In genomic region chr2:240570531-240571313, GRCh38 we compare ENCODE assay signal across 11 cellular contexts. TPM values are rescaled to one million over a fixed set of nuclear protein-coding genes. Genes with fewer than 3 reads are reported as not detected.
A peak's percentile ranks its signal among the peaks of the same experiment; 100 is the strongest.
DNase-seq lines count a peak whose midpoint lies in the region; ATAC-seq and TF ChIP-seq lines count a peak whose summit lies in the region.
"Had no signal": no experiment of that assay in that cellular context is flagged by ENCODE, and none has a peak within 500 bp of the region (broad histone marks: within the 10 kb centered on the region; RNA-seq: fewer than 3 reads in every experiment).

No MANE protein-coding gene starts in this region.

- TF ChIP-seq POLR2A in GM18505 (IDR thresholded peaks at IDR 0.05; ENCODE audit: borderline replicate concordance, extremely low read depth, insufficient read depth, insufficient read length) = no peak

- peak overlapping the region in 3 of 4 donors; percentile 54 to 93 (median 80) for H3K4me3 Mint-ChIP-seq in IgD-negative memory B cell
- peak overlapping the region; percentile 84 for H3K4me3 Mint-ChIP-seq in central memory CD8-positive, alpha-beta T cell
- H3K4me3 Mint-ChIP-seq in naive thymus-derived CD8-positive, alpha-beta T cell = peak overlapping the region; percentile 3 to 92 (median 79)

- peaks cover 7 to 25% (median 10%) of the 10 kb centered on the region in 3 donors for H3K4me1 Mint-ChIP-seq in IgD-negative memory B cell
- H3K4me1 Mint-ChIP-seq in central memory CD8-positive, alpha-beta T cell = peaks cover 53% of the 10 kb centered on the region
- peaks cover 29 to 52% (median 41%) of the 10 kb centered on the region in 4 donors for H3K4me1 Mint-ChIP-seq in naive thymus-derived CD8-positive, alpha-beta T cell

- H3K9me3 ChIP-seq in BE2C = no peaks in the 10 kb centered on the region
- H3K9me3 ChIP-seq: Caco-2 had no signal

- DNase-seq in BE2C = peak; percentile 3
- no peak for DNase-seq in central memory CD8-positive, alpha-beta T cell (ENCODE audit: low spot score in 2 of 2)
- DNase-seq in naive thymus-derived CD8-positive, alpha-beta T cell = peak in 3 of 10 donors; percentile 0 to 51 (median 14)
- no peak for DNase-seq in omental fat pad (ENCODE audit: low spot score)
- DNase-seq in cerebellar cortex (ENCODE audit: low spot score) = no peak
- DNase-seq: NCI-H69 had no signal

- no peaks in the 10 kb centered on the region for H3K27me3 Mint-ChIP-seq in IgD-negative memory B cell
- H3K27me3 Mint-ChIP-seq in central memory CD8-positive, alpha-beta T cell = no peaks in the 10 kb centered on the region
- no peaks in the 10 kb centered on the region for H3K27me3 Mint-ChIP-seq in naive thymus-derived CD8-positive, alpha-beta T cell

- no peak for ATAC-seq in central memory CD8-positive, alpha-beta T cell (replicated peaks; ENCODE audit: extremely low read depth, poor library complexity, severe bottlenecking)
- no peak for ATAC-seq in naive thymus-derived CD8-positive, alpha-beta T cell
- ATAC-seq in omental fat pad (ENCODE audit: low FRiP score) = no peak
- no peak for ATAC-seq in GM18505 (IDR thresholded peaks at IDR 0.05; ENCODE audit: unreplicated experiment)
- ATAC-seq in GM18873 (IDR thresholded peaks at IDR 0.05; ENCODE audit: low FRiP score, unreplicated experiment) = no peak

- POLR2A ChIA-PET in naive thymus-derived CD8-positive, alpha-beta T cell (lab: Charles Lee) = interaction anchor here (9.7 to 19.2 kb wide), 2 partner anchors 12 to 14 kb away, joined by 99 to 461 read pairs; partner anchors contain the start of genes ANKMY1, CAPN10 and DUSP28

- H3K36me3 Mint-ChIP-seq in IgD-negative memory B cell = no peaks in the 10 kb centered on the region
- peaks cover 19% of the 10 kb centered on the region for H3K36me3 Mint-ChIP-seq in central memory CD8-positive, alpha-beta T cell (ENCODE audit: insufficient read depth)
- H3K36me3 Mint-ChIP-seq in naive thymus-derived CD8-positive, alpha-beta T cell = peaks cover 0 to 10% (median 0%) of the 10 kb centered on the region in 3 donors

- no peaks in the 10 kb centered on the region for H3K9me3 Mint-ChIP-seq in IgD-negative memory B cell
- H3K9me3 Mint-ChIP-seq in central memory CD8-positive, alpha-beta T cell = no peaks in the 10 kb centered on the region
- H3K9me3 Mint-ChIP-seq in naive thymus-derived CD8-positive, alpha-beta T cell = no peaks in the 10 kb centered on the region

- TF ChIP-seq CTCF in BE2C (IDR thresholded peaks at IDR 0.05; ENCODE audit: low read depth, low read length) = no peak
- TF ChIP-seq CTCF in omental fat pad (IDR thresholded peaks at IDR 0.05) = no peak

- peaks cover 16% of the 10 kb centered on the region for H3K4me1 ChIP-seq in BE2C

- no peak overlapping the region for H3K4me3 ChIP-seq in BE2C (ENCODE audit: low read depth, low read length)
- H3K4me3 ChIP-seq: SK-N-MC had no signal

- peak overlapping the region in 1 of 3 donors; percentile 82 for H3K27ac Mint-ChIP-seq in IgD-negative memory B cell
- H3K27ac Mint-ChIP-seq in central memory CD8-positive, alpha-beta T cell (ENCODE audit: low read depth) = peak overlapping the region; percentile 62
- peak overlapping the region; percentile 28 to 88 (median 55) for H3K27ac Mint-ChIP-seq in naive thymus-derived CD8-positive, alpha-beta T cell

- no peaks in the 10 kb centered on the region for H3K27me3 ChIP-seq in BE2C

- H3K36me3 ChIP-seq in BE2C = peaks cover 10% of the 10 kb centered on the region

RNA-seq across cellular contexts. Expression of gene RNPEPL1, which starts 2.4 kb away (rescaled TPM):
- 44.6 TPM for polyA plus RNA-seq in BE2C (2012; ENCODE audit: insufficient read depth, insufficient read length, low read depth)
- polyA plus RNA-seq in IgD-negative memory B cell = 22.6 TPM
- total RNA-seq in naive thymus-derived CD8-positive, alpha-beta T cell = 100 to 1,000 TPM; 121 to 123 TPM
- polyA plus RNA-seq in naive thymus-derived CD8-positive, alpha-beta T cell = 10 to 100 TPM; 17.8 to 67.0 (median 39.8) TPM
- total RNA-seq in omental fat pad = 10 to 100 TPM; 41.6 to 97.4 (median 71.8) TPM

RNA-seq across cellular contexts. Expression of gene DUSP28, which starts 10.6 kb away (rescaled TPM):
- 14.7 TPM for polyA plus RNA-seq in BE2C (2012; ENCODE audit: insufficient read depth, insufficient read length, low read depth)
- polyA plus RNA-seq in IgD-negative memory B cell = 23.4 TPM
- 10 to 100 TPM; 23.2 to 24.0 TPM for total RNA-seq in naive thymus-derived CD8-positive, alpha-beta T cell
- 10 to 100 TPM; 18.8 to 23.9 (median 22.9) TPM for polyA plus RNA-seq in naive thymus-derived CD8-positive, alpha-beta T cell
- 1 to 10 TPM; 3.3 to 5.5 (median 4.7) TPM for total RNA-seq in omental fat pad

RNA-seq across cellular contexts. Expression of gene ANKMY1, which starts 12.9 kb away (rescaled TPM):
- 4.5 TPM for polyA plus RNA-seq in BE2C (2012; ENCODE audit: insufficient read depth, insufficient read length, low read depth)
- 18.4 TPM for polyA plus RNA-seq in IgD-negative memory B cell
- total RNA-seq in naive thymus-derived CD8-positive, alpha-beta T cell = 10 to 100 TPM; 69.1 to 69.7 TPM
- polyA plus RNA-seq in naive thymus-derived CD8-positive, alpha-beta T cell = 10 to 100 TPM in 2 of 3 donors, 1 to 10 TPM in 1; 9.1 to 16.8 (median 10.3) TPM
- total RNA-seq in omental fat pad = 10 to 100 TPM in 3 of 4 donors, 1 to 10 TPM in 1; 8.3 to 23.2 (median 16.7) TPM

RNA-seq across cellular contexts. Expression of gene CAPN10, which starts 15.8 kb away (rescaled TPM):
- polyA plus RNA-seq in BE2C (2012; ENCODE audit: insufficient read depth, insufficient read length, low read depth) = 80.2 TPM
- polyA plus RNA-seq in IgD-negative memory B cell = 18.2 TPM
- 10 to 100 TPM; 91.1 to 93.2 TPM for total RNA-seq in naive thymus-derived CD8-positive, alpha-beta T cell
- polyA plus RNA-seq in naive thymus-derived CD8-positive, alpha-beta T cell = 10 to 100 TPM in 1 of 3 donors, 1 to 10 TPM in 2; 6.7 to 21.4 (median 9.8) TPM
- total RNA-seq in omental fat pad = 10 to 100 TPM; 11.6 to 22.6 (median 17.7) TPM

RNA-seq across cellular contexts. Expression of gene GPR35, which starts 54.6 kb away (rescaled TPM):
- 0.43 TPM for polyA plus RNA-seq in BE2C (2012; ENCODE audit: insufficient read depth, insufficient read length, low read depth)
- polyA plus RNA-seq in IgD-negative memory B cell = not detected
- total RNA-seq in naive thymus-derived CD8-positive, alpha-beta T cell = 1 to 10 TPM; 8.9 to 9.8 TPM
- polyA plus RNA-seq in naive thymus-derived CD8-positive, alpha-beta T cell = 1 to 10 TPM; 1.3 to 1.7 (median 1.6) TPM
- 1 to 10 TPM; 1.3 to 2.4 (median 1.9) TPM for total RNA-seq in omental fat pad
